In the genomic region with DNA sequence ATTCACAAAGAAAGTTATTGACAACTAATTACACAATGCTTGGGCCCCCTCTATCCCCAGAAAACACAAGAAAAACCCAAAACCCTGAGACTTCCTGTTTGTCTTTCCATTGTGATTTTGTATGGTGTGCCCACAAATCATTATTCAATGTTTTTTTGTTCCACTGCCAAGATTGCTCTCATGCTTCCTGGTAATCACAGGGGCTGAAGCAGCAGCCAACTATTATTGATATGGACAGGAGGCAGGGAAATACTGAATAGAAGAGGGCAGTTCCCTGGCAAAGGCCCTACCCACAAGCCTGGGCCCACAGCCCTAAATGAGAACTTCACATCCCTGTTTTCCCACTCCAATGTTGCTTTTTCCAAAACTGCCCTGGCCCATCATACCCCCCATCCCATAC, we compare ENCODE assay signal across 1 cellular context.
TF ChIP-seq lines count a peak whose summit lies in the region.

No MANE protein-coding gene starts in this region.

TF ChIP-seq in endothelial cell of umbilical vein, 7 proteins besides CTCF, POLR2A, EP300 and RAD21 (continued from another document):
- TF ChIP-seq MAX (IDR thresholded peaks at IDR 0.05; ENCODE audit: insufficient read depth, insufficient read length) (no peak), JUN (IDR thresholded peaks at IDR 0.05; ENCODE audit: borderline replicate concordance, insufficient read depth, insufficient read length, low read depth) (peak; percentile 46), GATA2 (IDR thresholded peaks at IDR 0.05; ENCODE audit: insufficient read depth, insufficient read length, low read depth, low read length) (no peak), POLR2AphosphoS5 (IDR thresholded peaks at IDR 0.05; ENCODE audit: insufficient read depth, low read depth, low read length) (no peak), FOS (IDR thresholded peaks at IDR 0.05; ENCODE audit: borderline replicate concordance, insufficient read depth, low read length) (no peak), EZH2 (IDR thresholded peaks at IDR 0.05; ENCODE audit: borderline replicate concordance, low read depth, low read length, severe bottlenecking) (no peak)
